Comparison of ENCODE assay signal across 10 cellular contexts in the genomic region with DNA sequence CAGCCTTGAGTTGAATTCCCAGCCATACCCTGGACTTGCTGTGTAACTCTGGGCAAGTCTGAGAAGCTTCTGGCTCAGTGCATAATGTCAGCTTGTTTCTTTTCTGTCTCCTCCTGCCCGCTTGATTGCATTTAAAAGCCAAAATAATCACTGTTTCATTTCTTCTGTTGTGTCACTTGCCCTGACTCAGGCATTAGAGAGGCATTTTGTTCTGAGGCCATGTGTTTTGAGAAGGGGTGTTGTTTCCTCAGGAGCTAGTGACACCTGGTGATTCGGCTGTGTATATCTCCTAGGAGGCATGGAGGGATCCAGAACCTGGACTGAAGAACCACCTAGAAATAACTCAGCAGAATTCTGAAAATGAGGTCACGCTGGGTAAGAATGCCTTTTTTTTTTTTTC. TPM values are rescaled to one million over a fixed set of nuclear protein-coding genes. Genes with fewer than 3 reads are reported as not detected.
DNase-seq lines count a peak whose midpoint lies in the region; ATAC-seq, FAIRE-seq and TF ChIP-seq lines count a peak whose summit lies in the region.
"Had no signal": no experiment of that assay in that cellular context is flagged by ENCODE, and none has a peak within 500 bp of the region (broad histone marks: within the 10 kb centered on the region; RNA-seq: fewer than 3 reads in every experiment).

No MANE protein-coding gene starts in this region.

- H3K36me3 ChIP-seq in DND-41 (ENCODE audit: insufficient read depth, low read length) (peaks cover 66% of the 10 kb centered on the region), kidney (ENCODE audit: control insufficient read depth in 1 of 2, insufficient read depth in 2 of 2, low read length in 2 of 2) (peaks cover 17 to 43% of the 10 kb centered on the region in 2 donors), SJCRH30 (peaks cover 38% of the 10 kb centered on the region)

- no peak overlapping the region for H3K4me3 Mint-ChIP-seq in activated naive CD8-positive, alpha-beta T cell treated with anti-CD3 and anti-CD28 coated beads for 36 hours

- TF ChIP-seq EP300 in Ishikawa (IDR thresholded peaks at IDR 0.05; ENCODE audit: borderline replicate concordance), result no peak

- no peak overlapping the region for H3K4me2 ChIP-seq in DND-41 (ENCODE audit: insufficient read depth, low read length)

- intact Hi-C loops in kidney (cut with DNase I), result no loop called here
- intact Hi-C loops in sciatic nerve (cut with DNase I), result no loop called here

- FAIRE-seq in kidney (lab: Jason Lieb, UNC), result no peak
- FAIRE-seq: GM12891 had no signal

- TF ChIP-seq RAD21 in Ishikawa (IDR thresholded peaks at IDR 0.05; ENCODE audit: low read depth), result peak; percentile 40

- DNase-seq in DND-41 (no peak), kidney (no peak), sciatic nerve (ENCODE audit: low spot score) (no peak), GM10266 (ENCODE audit: extremely low spot score) (no peak), SJCRH30 (no peak), NCI-H2029 (lab: John Stamatoyannopoulos, UW) (no peak)
- no peak for DNase-seq in activated naive CD8-positive, alpha-beta T cell treated with anti-CD3 and anti-CD28 coated beads for 36 hours
- DNase-seq: left ventricle myocardium superior had no signal

- H3K79me2 ChIP-seq in DND-41 (ENCODE audit: insufficient read depth, low read length), result peaks cover 14% of the 10 kb centered on the region

- peaks cover 54% of the 10 kb centered on the region for H3K36me3 Mint-ChIP-seq in activated naive CD8-positive, alpha-beta T cell treated with anti-CD3 and anti-CD28 coated beads for 36 hours

- no peaks in the 10 kb centered on the region for H3K27me3 Mint-ChIP-seq in activated naive CD8-positive, alpha-beta T cell treated with anti-CD3 and anti-CD28 coated beads for 36 hours

- H3K4me1 ChIP-seq in DND-41 (ENCODE audit: insufficient read depth, low read length) (peaks cover 24% of the 10 kb centered on the region), kidney (ENCODE audit: control insufficient read depth in 1 of 2, insufficient read depth in 1 of 2, low read depth in 1 of 2, low read length in 2 of 2) (peaks cover 0 to 4% of the 10 kb centered on the region in 2 donors), SJCRH30 (no peaks in the 10 kb centered on the region)

- peak overlapping the region; percentile 26 for H3K27ac Mint-ChIP-seq in activated naive CD8-positive, alpha-beta T cell treated with anti-CD3 and anti-CD28 coated beads for 36 hours

- H3K9me3 Mint-ChIP-seq in activated naive CD8-positive, alpha-beta T cell treated with anti-CD3 and anti-CD28 coated beads for 36 hours, result no peaks in the 10 kb centered on the region

- H3K4me3 ChIP-seq in DND-41 (ENCODE audit: low read depth in 1 of 2, low read length in 2 of 2), result no peak overlapping the region
- H3K4me3 ChIP-seq in kidney (ENCODE audit: low read length in 2 of 2), result no peak overlapping the region
- H3K4me3 ChIP-seq in SJCRH30, result no peak overlapping the region

- no peak overlapping the region for H3K27ac ChIP-seq in DND-41 (ENCODE audit: low read length)
- H3K27ac ChIP-seq in kidney (ENCODE audit: low read depth in 2 of 2, low read length in 2 of 2), result peak overlapping the region in 1 of 2 donors; percentile 32
- H3K27ac ChIP-seq in SJCRH30, result no peak overlapping the region

- no peak overlapping the region for H2AFZ ChIP-seq in DND-41 (ENCODE audit: low read depth, low read length)

- peaks cover 34% of the 10 kb centered on the region for H3K4me1 Mint-ChIP-seq in activated naive CD8-positive, alpha-beta T cell treated with anti-CD3 and anti-CD28 coated beads for 36 hours

- H4K20me1 ChIP-seq in DND-41 (ENCODE audit: insufficient read depth, low read length), result no peaks in the 10 kb centered on the region

- no peak overlapping the region for H3K9ac ChIP-seq in DND-41 (ENCODE audit: low read depth, low read length)
- H3K9ac ChIP-seq in kidney (ENCODE audit: low read length in 2 of 2), result no peak overlapping the region

- ATAC-seq in DND-41 (ENCODE audit: insufficient read depth, low read depth) (no peak), sciatic nerve (no peak)
- ATAC-seq: left ventricle myocardium superior had no signal

- H3K9me3 ChIP-seq in DND-41 (ENCODE audit: insufficient read depth, low read length, severe bottlenecking), result no peaks in the 10 kb centered on the region
- no peaks in the 10 kb centered on the region for H3K9me3 ChIP-seq in kidney (ENCODE audit: control insufficient read depth in 1 of 2, low read length in 2 of 2)
- H3K9me3 ChIP-seq in SJCRH30 (replicated peaks), result no peaks in the 10 kb centered on the region

- H3K27me3 ChIP-seq in DND-41 (ENCODE audit: insufficient read depth, low read length, poor library complexity), result no peaks in the 10 kb centered on the region
- H3K27me3 ChIP-seq in SJCRH30, result no peaks in the 10 kb centered on the region

- TF ChIP-seq CTCF in DND-41 (IDR thresholded peaks at IDR 0.05; ENCODE audit: borderline replicate concordance, extremely low read depth, low read length, poor library complexity, severe bottlenecking) (peak; percentile 13), kidney (IDR thresholded peaks at IDR 0.05; ENCODE audit: borderline replicate concordance, extremely low read depth, insufficient read depth) (peak; percentile 20), GM10266 (IDR thresholded peaks at IDR 0.05; ENCODE audit: control insufficient read depth, insufficient read depth, low read depth, missing control alignments) (no peak)

TF ChIP-seq in Ishikawa, 13 proteins besides CTCF, POLR2A, EP300 and RAD21:
- TF ChIP-seq CEBPB (IDR thresholded peaks at IDR 0.05), result no peak
- TF ChIP-seq EGR1 (IDR thresholded peaks at IDR 0.05), result no peak
- no peak for TF ChIP-seq TEAD4 (IDR thresholded peaks at IDR 0.05)
- no peak for TF ChIP-seq YY1 (IDR thresholded peaks at IDR 0.05; ENCODE audit: low read depth)
- TF ChIP-seq USF1 (IDR thresholded peaks at IDR 0.05), result no peak
- TF ChIP-seq CREB1 (IDR thresholded peaks at IDR 0.05; ENCODE audit: low read depth), result no peak
- no peak for TF ChIP-seq ZBTB7A (IDR thresholded peaks at IDR 0.05; ENCODE audit: low read depth)
- no peak for TF ChIP-seq TAF1 (IDR thresholded peaks at IDR 0.05; ENCODE audit: low read depth)
- TF ChIP-seq FOXM1 (IDR thresholded peaks at IDR 0.05; ENCODE audit: borderline replicate concordance, low read depth), result no peak
- no peak for TF ChIP-seq TCF12 (IDR thresholded peaks at IDR 0.05; ENCODE audit: low read depth)
- no peak for TF ChIP-seq REST (IDR thresholded peaks at IDR 0.05; ENCODE audit: low read depth)
- TF ChIP-seq MAX (IDR thresholded peaks at IDR 0.05), result no peak
- TF ChIP-seq NFIC (IDR thresholded peaks at IDR 0.05), result no peak

RNA-seq across cellular contexts. Expression of gene WDR73, which starts 16.0 kb away (rescaled TPM):
- 10 to 100 TPM; 22.1 to 26.3 TPM for total RNA-seq in activated naive CD8-positive, alpha-beta T cell treated with anti-CD3 and anti-CD28 coated beads for 36 hours
- total RNA-seq in kidney (39.2 TPM), sciatic nerve (29.5 TPM)
- polyA plus RNA-seq in kidney (ENCODE audit: insufficient read depth, low read depth, low replicate concordance), result 26.2 TPM
- 22.0 and 26.3 TPM in 2 replicates for total RNA-seq in SJCRH30 (2014; rRNA removed; shearing (Covaris generic))

RNA-seq across cellular contexts. Expression of gene NMB, which starts 19.9 kb away (rescaled TPM):
- 1 to 10 TPM; 2.6 TPM for total RNA-seq in activated naive CD8-positive, alpha-beta T cell treated with anti-CD3 and anti-CD28 coated beads for 36 hours
- total RNA-seq in kidney (11.8 TPM), sciatic nerve (15.4 TPM)
- 19.7 TPM for polyA plus RNA-seq in kidney (ENCODE audit: insufficient read depth, low read depth, low replicate concordance)
- 4.2 and 4.4 TPM in 2 replicates for total RNA-seq in SJCRH30 (2014; rRNA removed; shearing (Covaris generic))

RNA-seq across cellular contexts. Expression of gene ZSCAN2, which starts 37.3 kb away (rescaled TPM):
- 1 to 10 TPM; 5.9 to 7.6 TPM for total RNA-seq in activated naive CD8-positive, alpha-beta T cell treated with anti-CD3 and anti-CD28 coated beads for 36 hours
- total RNA-seq in kidney (10.3 TPM), sciatic nerve (8.5 TPM)
- 11.4 TPM for polyA plus RNA-seq in kidney (ENCODE audit: insufficient read depth, low read depth, low replicate concordance)
- total RNA-seq in SJCRH30 (2014; rRNA removed; shearing (Covaris generic)), result 10.5 and 16.4 TPM in 2 replicates
